8 cellular contexts compared by ENCODE assay signal in genomic region chr11:47980093-47980906, GRCh38. TPM values are rescaled to one million over a fixed set of nuclear protein-coding genes. Genes with fewer than 3 reads are reported as not detected.
DNase-seq lines count a peak whose midpoint lies in the region; ATAC-seq and TF ChIP-seq lines count a peak whose summit lies in the region.

PTPRJ (plus strand) TSS chr11:47980559; CDS start chr11:47980913, 354 bp downstream.

- no peaks in the 10 kb centered on the region for H3K9me3 ChIP-seq in mononuclear cell (ENCODE audit: low read depth, low read length)

- DNase-seq in DMS79 (lab: John Stamatoyannopoulos, UW), result peak; percentile 46
- no peak for DNase-seq in DMS79 treated with DMSO at 0.1 percent for 48 hours (lab: John Stamatoyannopoulos, UW)
- peak; percentile 63 for DNase-seq in NCI-H526 treated with DMSO at 0.1 percent for 48 hours (lab: John Stamatoyannopoulos, UW)
- peak; percentile 47 for DNase-seq in activated T-cell treated with anti-CD3 and anti-CD28 coated beads for 48 hours (ENCODE audit: low read depth)
- DNase-seq in epithelial cell of proximal tubule (ENCODE audit: low read depth), result no peak
- peak; percentile 39 to 62 (median 56) for DNase-seq in stimulated activated naive CD4-positive, alpha-beta T cell (lab: John Stamatoyannopoulos, UW)

- H3K4me1 ChIP-seq in mononuclear cell (ENCODE audit: insufficient read depth, low read length), result peaks cover 44% of the 10 kb centered on the region

- TF ChIP-seq CTCF in epithelial cell of proximal tubule (conservative IDR thresholded peaks at IDR 0.05; ENCODE audit: low read depth, low read length), result no peak

- H3K4me3 ChIP-seq in epithelial cell of proximal tubule (ENCODE audit: low read depth, low read length) (peak within 1 kb of the TSS; percentile 88), mononuclear cell (ENCODE audit: low read length) (peak within 1 kb of the TSS; percentile 72)

- ATAC-seq in HG02798 (IDR thresholded peaks at IDR 0.05; ENCODE audit: poor library complexity, unreplicated experiment), result peak; percentile 60

- no peaks in the 10 kb centered on the region for H3K27me3 ChIP-seq in mononuclear cell (ENCODE audit: insufficient read depth, low read length)

RNA-seq across cellular contexts. Expression of gene PTPRJ, which starts in this region (rescaled TPM):
- 43.9 and 44.2 TPM in 2 replicates for total RNA-seq in epithelial cell of proximal tubule
- total RNA-seq in mononuclear cell, result 57.7 TPM

Comparison
In these comparisons a context has a peak if more than half of its experiments do, and no peak if none do; other contexts are left out.
1. DNase-seq: peak in DMS79 (single experiment), NCI-H526 treated with DMSO at 0.1 percent for 48 hours (single experiment), activated T-cell treated with anti-CD3 and anti-CD28 coated beads for 48 hours (single experiment) and stimulated activated naive CD4-positive, alpha-beta T cell (6 of 6); none in DMS79 treated with DMSO at 0.1 percent for 48 hours (single experiment) and epithelial cell of proximal tubule (single experiment).